ENCODE assay signal across 40 cellular contexts in genomic region chr10:105109164-105109563, GRCh38.
"Had no signal": no experiment of that assay in that cellular context is flagged by ENCODE, and none has a peak within 500 bp of the region (broad histone marks: within the 10 kb centered on the region; RNA-seq: fewer than 3 reads in every experiment).

No MANE protein-coding gene starts in this region.

- DNase-seq: activated effector memory CD4-positive, alpha-beta T cell treated with anti-CD3 and anti-CD28 coated beads, Interleukin-2, amount 50 U/mL, for 16 hours; activated effector memory CD4-positive, alpha-beta T cell treated with Interleukin-2 at 50 U/mL for 16 hours; activated gamma-delta T cell; activated gamma-delta T cell treated with Interleukin-2 at 50 U/mL for 16 hours; activated naive CD4-positive, alpha-beta T cell; activated naive CD4-positive, alpha-beta T cell treated with anti-CD3 and anti-CD28 coated beads for 36 hours; activated naive CD4-positive, alpha-beta T cell treated with anti-CD3 and anti-CD28 coated beads, Interleukin-2, amount 10 ng/mL, durations not matched to agents 7 days and 5 days; activated naive CD4-positive, alpha-beta T cell treated with anti-CD3 and anti-CD28 coated beads, Interleukin-2, amount 50 U/mL, for 16 hours; activated naive CD4-positive, alpha-beta T cell treated with Interleukin-2 at 50 U/mL for 16 hours; activated naive CD8-positive, alpha-beta T cell treated with anti-CD3 and anti-CD28 coated beads for 36 hours; activated naive CD8-positive, alpha-beta T cell treated with anti-CD3 and anti-CD28 coated beads, Interleukin-2, amount 10 ng/mL, durations not matched to agents 7 days and 5 days; activated naive CD8-positive, alpha-beta T cell treated with anti-CD3 and anti-CD28 coated beads, Interleukin-2, amount 50 U/mL, for 24 hours; activated T-cell treated with anti-CD3 and anti-CD28 coated beads, Interleukin-2, amount 50 U/mL, for 1 hour; activated T-cell treated with anti-CD3 and anti-CD28 coated beads, Interleukin-2, amount 50 U/mL, for 24 hours; activated T-cell treated with anti-CD3 and anti-CD28 coated beads, Interleukin-2, amount 50 U/mL, for 4 hours; activated T-cell treated with anti-CD3 and anti-CD28 coated beads, Interleukin-2, amount 50 U/mL, for 48 hours; activated T-cell treated with anti-CD3 and anti-CD28 coated beads, Interleukin-2, amount 50 U/mL, for 72 hours; adrenal gland; amniotic stem cell; amygdala; anterior cingulate cortex; aorta; body of pancreas; brain microvascular endothelial cell; caudate nucleus; central memory CD4-positive, alpha-beta T cell; cerebellar nuclear complex had no signal

- H3K36me3 Mint-ChIP-seq: activated naive CD4-positive, alpha-beta T cell treated with anti-CD3 and anti-CD28 coated beads, Interleukin-2, amount 10 ng/mL, durations not matched to agents 7 days and 5 days; activated naive CD8-positive, alpha-beta T cell; activated naive CD8-positive, alpha-beta T cell treated with anti-CD3 and anti-CD28 coated beads for 36 hours; activated naive CD8-positive, alpha-beta T cell treated with anti-CD3 and anti-CD28 coated beads, Interleukin-2, amount 10 ng/mL, durations not matched to agents 7 days and 5 days had no signal

- H3K36me3 ChIP-seq: adrenal gland, ascending aorta, brain microvascular endothelial cell, breast epithelium had no signal

- H3K4me1 ChIP-seq: adrenal gland, ascending aorta, body of pancreas, breast epithelium had no signal

- H3K27ac ChIP-seq: adrenal gland, ascending aorta, body of pancreas, brain microvascular endothelial cell, breast epithelium, cardiac muscle cell had no signal

- H3K27ac Mint-ChIP-seq: activated naive CD4-positive, alpha-beta T cell treated with anti-CD3 and anti-CD28 coated beads for 36 hours; activated naive CD4-positive, alpha-beta T cell treated with anti-CD3 and anti-CD28 coated beads, Interleukin-2, amount 10 ng/mL, durations not matched to agents 7 days and 5 days; activated naive CD4-positive, alpha-beta T cell treated with anti-CD3 and anti-CD28 coated beads, Interleukin-2, amount 50 U/mL, for 24 hours; activated naive CD4-positive, alpha-beta T cell treated with anti-CD3 and anti-CD28 coated beads, Interleukin-2, amount 50 U/mL, for 72 hours; activated naive CD8-positive, alpha-beta T cell; activated naive CD8-positive, alpha-beta T cell treated with anti-CD3 and anti-CD28 coated beads for 36 hours; activated naive CD8-positive, alpha-beta T cell treated with anti-CD3 and anti-CD28 coated beads, Interleukin-2, amount 10 ng/mL, durations not matched to agents 7 days and 5 days; activated naive CD8-positive, alpha-beta T cell treated with anti-CD3 and anti-CD28 coated beads, Interleukin-2, amount 50 U/mL, for 24 hours; activated T-cell treated with anti-CD3 and anti-CD28 coated beads, Interleukin-2, amount 50 U/mL, for 24 hours; activated T-cell treated with anti-CD3 and anti-CD28 coated beads, Interleukin-2, amount 50 U/mL, for 72 hours; activated T-helper 1 cell treated with anti-CD3 and anti-CD28 coated beads, Interleukin-12 subunit alpha, Interleukin-12 subunit beta, Interleukin-2, Interleukin-4 antibody, amounts not matched to agents 30 ng/mL and 10 ng/mL and 1 ng/mL, durations not matched to agents 14 hours and 24 hours and 36 hours; activated T-helper 17 cell treated with anti-CD3 and anti-CD28 coated beads, Interleukin-2, amount 50 U/mL, for 72 hours; activated T-helper 2 cell treated with anti-CD3 and anti-CD28 coated beads, Interferon-gamma antibody, Interleukin-2, Interleukin-4, amounts not matched to agents 10 μg/mL and 5 μg/mL and 100 μg/mL, durations not matched to agents 14 hours and 24 hours and 36 hours; brain had no signal

- ATAC-seq: activated naive CD4-positive, alpha-beta T cell treated with anti-CD3 and anti-CD28 coated beads, Interleukin-2, amount 50 U/mL, for 72 hours; activated naive CD8-positive, alpha-beta T cell treated with anti-CD3 and anti-CD28 coated beads, Interleukin-2, amount 50 U/mL, for 24 hours; activated T-cell treated with anti-CD3 and anti-CD28 coated beads, Interleukin-2, amount 50 U/mL, for 4 hours; activated T-cell treated with anti-CD3 and anti-CD28 coated beads, Interleukin-2, amount 50 U/mL, for 72 hours; activated T-helper 17 cell treated with anti-CD3 and anti-CD28 coated beads, Interleukin-2, amount 50 U/mL, for 72 hours; body of pancreas had no signal

- FAIRE-seq: astrocyte, bronchial epithelial cell had no signal

- H3K4me1 Mint-ChIP-seq: activated naive CD4-positive, alpha-beta T cell treated with anti-CD3 and anti-CD28 coated beads, Interleukin-2, amount 10 ng/mL, durations not matched to agents 7 days and 5 days; activated naive CD4-positive, alpha-beta T cell treated with anti-CD3 and anti-CD28 coated beads, Interleukin-2, amount 50 U/mL, for 24 hours; activated naive CD8-positive, alpha-beta T cell treated with anti-CD3 and anti-CD28 coated beads for 36 hours; activated naive CD8-positive, alpha-beta T cell treated with anti-CD3 and anti-CD28 coated beads, Interleukin-2, amount 10 ng/mL, durations not matched to agents 7 days and 5 days; activated naive CD8-positive, alpha-beta T cell treated with anti-CD3 and anti-CD28 coated beads, Interleukin-2, amount 50 U/mL, for 24 hours; activated T-helper 17 cell treated with anti-CD3 and anti-CD28 coated beads, Interleukin-2, amount 50 U/mL, for 72 hours; central memory CD8-positive, alpha-beta T cell had no signal

- H3K9me3 ChIP-seq: adrenal gland, ascending aorta, body of pancreas, breast epithelium had no signal

- H3K4me3 Mint-ChIP-seq: activated naive CD4-positive, alpha-beta T cell treated with anti-CD3 and anti-CD28 coated beads for 36 hours; activated naive CD4-positive, alpha-beta T cell treated with anti-CD3 and anti-CD28 coated beads, Interleukin-2, amount 10 ng/mL, durations not matched to agents 7 days and 5 days; activated naive CD4-positive, alpha-beta T cell treated with anti-CD3 and anti-CD28 coated beads, Interleukin-2, amount 50 U/mL, for 24 hours; activated naive CD8-positive, alpha-beta T cell; activated naive CD8-positive, alpha-beta T cell treated with anti-CD3 and anti-CD28 coated beads for 36 hours; activated naive CD8-positive, alpha-beta T cell treated with anti-CD3 and anti-CD28 coated beads, Interleukin-2, amount 10 ng/mL, durations not matched to agents 7 days and 5 days; activated naive CD8-positive, alpha-beta T cell treated with anti-CD3 and anti-CD28 coated beads, Interleukin-2, amount 50 U/mL, for 24 hours; activated T-cell treated with anti-CD3 and anti-CD28 coated beads, Interleukin-2, amount 50 U/mL, for 24 hours; activated T-cell treated with anti-CD3 and anti-CD28 coated beads, Interleukin-2, amount 50 U/mL, for 4 hours; activated T-cell treated with anti-CD3 and anti-CD28 coated beads, Interleukin-2, amount 50 U/mL, for 72 hours; activated T-helper 1 cell treated with anti-CD3 and anti-CD28 coated beads, Interleukin-12 subunit alpha, Interleukin-12 subunit beta, Interleukin-2, Interleukin-4 antibody, amounts not matched to agents 30 ng/mL and 10 ng/mL and 1 ng/mL, durations not matched to agents 14 hours and 24 hours and 36 hours; activated T-helper 17 cell treated with anti-CD3 and anti-CD28 coated beads, Interleukin-2, amount 50 U/mL, for 72 hours; brain; central memory CD8-positive, alpha-beta T cell had no signal

- H3K27me3 Mint-ChIP-seq: activated naive CD4-positive, alpha-beta T cell treated with anti-CD3 and anti-CD28 coated beads, Interleukin-2, amount 10 ng/mL, durations not matched to agents 7 days and 5 days; activated naive CD4-positive, alpha-beta T cell treated with anti-CD3 and anti-CD28 coated beads, Interleukin-2, amount 50 U/mL, for 24 hours; activated naive CD8-positive, alpha-beta T cell; activated naive CD8-positive, alpha-beta T cell treated with anti-CD3 and anti-CD28 coated beads, Interleukin-2, amount 10 ng/mL, durations not matched to agents 7 days and 5 days; activated naive CD8-positive, alpha-beta T cell treated with anti-CD3 and anti-CD28 coated beads, Interleukin-2, amount 50 U/mL, for 24 hours; activated T-cell treated with anti-CD3 and anti-CD28 coated beads, Interleukin-2, amount 50 U/mL, for 24 hours; central memory CD8-positive, alpha-beta T cell had no signal

- H3K4me3 ChIP-seq: adrenal gland, ascending aorta, body of pancreas, breast epithelium, cardiac muscle cell had no signal

- H3K9me3 Mint-ChIP-seq: activated naive CD4-positive, alpha-beta T cell treated with anti-CD3 and anti-CD28 coated beads for 36 hours; activated naive CD4-positive, alpha-beta T cell treated with anti-CD3 and anti-CD28 coated beads, Interleukin-2, amount 10 ng/mL, durations not matched to agents 7 days and 5 days; activated naive CD4-positive, alpha-beta T cell treated with anti-CD3 and anti-CD28 coated beads, Interleukin-2, amount 50 U/mL, for 24 hours; activated naive CD8-positive, alpha-beta T cell treated with anti-CD3 and anti-CD28 coated beads for 36 hours; activated naive CD8-positive, alpha-beta T cell treated with anti-CD3 and anti-CD28 coated beads, Interleukin-2, amount 10 ng/mL, durations not matched to agents 7 days and 5 days; activated T-cell treated with anti-CD3 and anti-CD28 coated beads, Interleukin-2, amount 50 U/mL, for 24 hours; activated T-cell treated with anti-CD3 and anti-CD28 coated beads, Interleukin-2, amount 50 U/mL, for 4 hours; activated T-helper 1 cell treated with anti-CD3 and anti-CD28 coated beads, Interleukin-12 subunit alpha, Interleukin-12 subunit beta, Interleukin-2, Interleukin-4 antibody, amounts not matched to agents 30 ng/mL and 10 ng/mL and 1 ng/mL, durations not matched to agents 14 hours and 24 hours and 36 hours; activated T-helper 17 cell treated with anti-CD3 and anti-CD28 coated beads, Interleukin-2, amount 50 U/mL, for 72 hours; activated T-helper 2 cell treated with anti-CD3 and anti-CD28 coated beads, Interferon-gamma antibody, Interleukin-2, Interleukin-4, amounts not matched to agents 10 μg/mL and 5 μg/mL and 100 μg/mL, durations not matched to agents 14 hours and 24 hours and 36 hours; central memory CD8-positive, alpha-beta T cell had no signal

- H3K27me3 ChIP-seq: adrenal gland, ascending aorta, body of pancreas, brain microvascular endothelial cell, breast epithelium, cardiac muscle cell had no signal
